Comparison of ENCODE assay signal across 14 cellular contexts in genomic region chr6:156822747-156823206, GRCh38. TPM values are rescaled to one million over a fixed set of nuclear protein-coding genes. Genes with fewer than 3 reads are reported as not detected.
A peak's percentile ranks its signal among the peaks of the same experiment; 100 is the strongest.
DNase-seq lines count a peak whose midpoint lies in the region; ATAC-seq and TF ChIP-seq lines count a peak whose summit lies in the region.
"Had no signal": no experiment of that assay in that cellular context is flagged by ENCODE, and none has a peak within 500 bp of the region (broad histone marks: within the 10 kb centered on the region; RNA-seq: fewer than 3 reads in every experiment).

No MANE protein-coding gene starts in this region.

- peaks cover 7 to 99% (median 78%) of the 10 kb centered on the region in 9 donors for H3K4me1 ChIP-seq in heart right ventricle
- peaks cover 66% of the 10 kb centered on the region for H3K4me1 ChIP-seq in parathyroid adenoma

- no peak overlapping the region for H2AFZ ChIP-seq in parathyroid adenoma

- DNase-seq in EH (ENCODE audit: low read depth) = peak; percentile 42
- peak; percentile 24 for DNase-seq in NCI-H748 treated with DMSO at 0.1 percent for 48 hours (lab: John Stamatoyannopoulos, UW)
- no peak for DNase-seq in heart right ventricle
- no peak for DNase-seq in NK-92 treated with Interleukin-12 subunit alpha and Interleukin-12 subunit beta, amount 100 ng/mL, for 24 hours (lab: John Stamatoyannopoulos, UW)
- DNase-seq in NCI-H774 (lab: John Stamatoyannopoulos, UW) = no peak
- DNase-seq: activated T-cell treated with anti-CD3 and anti-CD28 coated beads, Interleukin-2, amount 50 U/mL, for 72 hours; brain microvascular endothelial cell; COR-L47; stimulated activated naive CD8-positive, alpha-beta T cell treated with anti-CD3 and anti-CD28 coated beads, Interleukin-15, Interleukin-2, amounts not matched to agents 100 U/mL and 50 U/mL, for 24 hours had no signal

- intact Hi-C loops in heart right ventricle (cut with DNase I) = loop anchor here in 1 of 10 donors (5.0 kb wide), 1 partner anchor 45 kb away; the partner anchor contains the start of gene ARID1B

- peak in 6 of 8 donors; percentile 45 to 71 (median 60) for ATAC-seq in heart right ventricle
- no peak for ATAC-seq in HG02885 (IDR thresholded peaks at IDR 0.05; ENCODE audit: poor library complexity, unreplicated experiment)
- no peak for ATAC-seq in HG03442 (IDR thresholded peaks at IDR 0.05; ENCODE audit: unreplicated experiment)
- ATAC-seq: activated T-cell treated with anti-CD3 and anti-CD28 coated beads, Interleukin-2, amount 50 U/mL, for 72 hours; stimulated activated naive CD8-positive, alpha-beta T cell treated with anti-CD3 and anti-CD28 coated beads, Interleukin-15, Interleukin-2, amounts not matched to agents 100 U/mL and 50 U/mL, for 24 hours had no signal

- peaks cover 36% of the 10 kb centered on the region for H3K79me2 ChIP-seq in parathyroid adenoma

- H3K27me3 ChIP-seq in heart right ventricle (no peaks in the 10 kb centered on the region), parathyroid adenoma (ENCODE audit: control insufficient read depth, insufficient read depth, low read length) (no peaks in the 10 kb centered on the region)
- H3K27me3 ChIP-seq: brain microvascular endothelial cell had no signal

- no peaks in the 10 kb centered on the region for H3K9me3 ChIP-seq in heart right ventricle
- no peaks in the 10 kb centered on the region for H3K9me3 ChIP-seq in parathyroid adenoma (ENCODE audit: control insufficient read depth, low read length)

- peak overlapping the region; percentile 59 for H3K4me2 ChIP-seq in parathyroid adenoma (ENCODE audit: low read length)
- H3K4me2 ChIP-seq: KMS-11 had no signal

- TF ChIP-seq CTCF in heart right ventricle (IDR thresholded peaks at IDR 0.05) (no peak), parathyroid adenoma (IDR thresholded peaks at IDR 0.05) (no peak)

- no peak overlapping the region for H3K9ac ChIP-seq in parathyroid adenoma
- H3K9ac ChIP-seq: KMS-11 had no signal

- H3K4me3 ChIP-seq in heart right ventricle (peak overlapping the region in 2 of 10 donors; percentile 2 to 17), parathyroid adenoma (ENCODE audit: low read depth, low read length) (peak overlapping the region; percentile 30)

- H3K36me3 ChIP-seq in heart right ventricle = no peaks in the 10 kb centered on the region
- no peaks in the 10 kb centered on the region for H3K36me3 ChIP-seq in parathyroid adenoma (ENCODE audit: control insufficient read depth, insufficient read depth, low read length)
- H3K36me3 ChIP-seq: brain microvascular endothelial cell had no signal

- H3K27ac ChIP-seq in heart right ventricle = peak overlapping the region in 6 of 10 donors; percentile 0 to 34 (median 25)
- H3K27ac ChIP-seq in parathyroid adenoma = peak overlapping the region; percentile 71
- H3K27ac ChIP-seq: brain microvascular endothelial cell, KMS-11, RWPE1 had no signal

- 32 to 44% methylated on average over 14 of the region's 14 CpGs for WGBS in heart right ventricle, 2 donors

RNA-seq across cellular contexts. Expression of gene ARID1B, which starts 45.6 kb away (rescaled TPM):
- 10 to 100 TPM; 39.0 to 63.2 (median 53.0) TPM for total RNA-seq in heart right ventricle
- 10 to 100 TPM; 11.2 to 14.5 TPM for polyA plus RNA-seq in heart right ventricle

Comparison
In these comparisons a context has a peak if more than half of its experiments do, and no peak if none do; other contexts are left out.
1. DNase-seq: peak in EH (single experiment) and NCI-H748 treated with DMSO at 0.1 percent for 48 hours (single experiment); none in heart right ventricle (0 of 2), NK-92 treated with Interleukin-12 subunit alpha and Interleukin-12 subunit beta, amount 100 ng/mL, for 24 hours (single experiment) and NCI-H774 (single experiment).
2. ATAC-seq: peak in heart right ventricle (6 of 8); none in HG02885 (single experiment) and HG03442 (single experiment).